21 cellular contexts compared by ENCODE assay signal in the genomic region with DNA sequence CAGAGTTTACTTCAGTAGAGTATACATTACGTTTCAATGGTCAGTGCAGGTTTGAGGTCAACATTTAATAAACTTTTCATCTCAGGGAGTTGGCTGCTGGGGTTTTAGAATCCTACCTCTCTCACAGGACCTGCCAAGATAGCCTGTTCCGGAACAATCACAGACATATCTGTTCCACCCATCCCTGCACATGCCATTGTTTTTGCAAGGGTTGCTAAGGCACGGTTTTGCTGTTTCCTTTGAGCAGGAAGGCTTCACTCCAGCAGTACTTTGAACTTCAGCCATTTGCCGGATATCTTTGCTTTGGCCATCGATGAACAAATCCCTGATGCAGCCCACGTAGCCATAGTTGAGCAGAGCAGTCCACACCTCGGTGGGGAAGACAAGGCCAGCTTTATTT.
"Had no signal": no experiment of that assay in that cellular context is flagged by ENCODE, and none has a peak within 500 bp of the region (broad histone marks: within the 10 kb centered on the region; RNA-seq: fewer than 3 reads in every experiment).

No MANE protein-coding gene starts in this region.

- H3K4me1 ChIP-seq: colonic mucosa, esophagus squamous epithelium, gastrocnemius medialis, upper lobe of left lung had no signal

- H3K27ac ChIP-seq: body of pancreas, colonic mucosa, esophagus squamous epithelium, gastrocnemius medialis, SK-N-MC, upper lobe of left lung had no signal

- H3K4me3 ChIP-seq: body of pancreas, colonic mucosa, dorsolateral prefrontal cortex, esophagus squamous epithelium, gastrocnemius medialis, SK-N-MC, upper lobe of left lung had no signal

- ATAC-seq: activated naive CD8-positive, alpha-beta T cell treated with anti-CD3 and anti-CD28 coated beads, Interleukin-2, amount 50 U/mL, for 24 hours; body of pancreas; effector memory CD8-positive, alpha-beta T cell; gastrocnemius medialis; left lobe of liver; T-helper 17 cell had no signal

- H3K27me3 ChIP-seq: body of pancreas, colonic mucosa, esophagus squamous epithelium, upper lobe of left lung had no signal

- DNase-seq: activated CD4-positive, alpha-beta memory T cell treated with anti-CD3 and anti-CD28 coated beads, Interleukin-2, amount 10 ng/mL, durations not matched to agents 7 days and 5 days; activated CD4-positive, alpha-beta T cell treated with anti-CD3 and anti-CD28 coated beads for 48 hours; activated effector memory CD4-positive, alpha-beta T cell treated with anti-CD3 and anti-CD28 coated beads, Interleukin-2, amount 50 U/mL, for 16 hours; activated naive CD4-positive, alpha-beta T cell treated with anti-CD3 and anti-CD28 coated beads, Interleukin-2, amount 50 U/mL, for 16 hours; activated naive CD8-positive, alpha-beta T cell treated with anti-CD3 and anti-CD28 coated beads, Interleukin-2, amount 50 U/mL, for 24 hours; body of pancreas; colonic mucosa; effector memory CD8-positive, alpha-beta T cell; esophagus squamous epithelium; gastrocnemius medialis; hypothalamus; kidney; occipital lobe; stimulated activated CD4-positive, alpha-beta T cell treated with anti-CD3 and anti-CD28 coated beads, Interleukin-4, amount 100 ng/mL, for 24 hours; stimulated activated naive CD4-positive, alpha-beta T cell treated with Interleukin-2 at 50 U/mL for 16 hours; SW 1271; T-helper 17 cell; upper lobe of left lung had no signal

- H3K36me3 ChIP-seq: colonic mucosa, esophagus squamous epithelium, gastrocnemius medialis, upper lobe of left lung had no signal

- H3K9me3 ChIP-seq: body of pancreas, colonic mucosa, esophagus squamous epithelium, gastrocnemius medialis, upper lobe of left lung had no signal
